ENCODE assay signal across 22 cellular contexts in genomic region chr5:138552700-138553099, GRCh38.
"Had no signal": no experiment of that assay in that cellular context is flagged by ENCODE, and none has a peak within 500 bp of the region (broad histone marks: within the 10 kb centered on the region; RNA-seq: fewer than 3 reads in every experiment).

No MANE protein-coding gene starts in this region.

- H3K9me3 Mint-ChIP-seq: mesothelial cell of epicardium, neural crest cell had no signal

- H3K27me3 Mint-ChIP-seq: activated CD8-positive, alpha-beta memory T cell treated with anti-CD3 and anti-CD28 coated beads, Interleukin-2, amount 10 ng/mL, durations not matched to agents 7 days and 5 days had no signal

- H3K27ac ChIP-seq: gastroesophageal sphincter, heart right ventricle, lower lobe of right lung, tibial nerve, vagina had no signal

- H3K4me3 ChIP-seq: body of pancreas, gastroesophageal sphincter, heart right ventricle, lower lobe of right lung, tibial nerve, vagina had no signal

- ATAC-seq: activated CD4-positive, CD25-positive, alpha-beta regulatory T cell treated with anti-CD3 and anti-CD28 coated beads, Interleukin-2, amount 50 U/mL, for 24 hours; activated CD8-positive, alpha-beta memory T cell treated with anti-CD3 and anti-CD28 coated beads, Interleukin-2, amount 10 ng/mL, durations not matched to agents 7 days and 5 days; body of pancreas; gastroesophageal sphincter; left cardiac atrium; lower lobe of right lung had no signal

- H3K4me1 ChIP-seq: lower lobe of right lung had no signal

- H3K27me3 ChIP-seq: body of pancreas, gastroesophageal sphincter, heart right ventricle, tibial nerve, vagina had no signal

- H3K27ac Mint-ChIP-seq: mesothelial cell of epicardium had no signal

- DNase-seq: activated CD4-positive, alpha-beta T cell treated with anti-CD3 and anti-CD28 coated beads, Interleukin-2, amount 50 U/mL, for 4 hours; activated CD8-positive, alpha-beta memory T cell treated with anti-CD3 and anti-CD28 coated beads, Interleukin-2, amount 10 ng/mL, durations not matched to agents 7 days and 5 days; activated effector memory CD4-positive, alpha-beta T cell treated with Interleukin-2 at 50 U/mL for 16 hours; activated naive CD4-positive, alpha-beta T cell treated with anti-CD3 and anti-CD28 coated beads, Interleukin-2, amount 50 U/mL, for 16 hours; activated T-cell treated with anti-CD3 and anti-CD28 coated beads, Interleukin-2, amount 50 U/mL, for 1 hour; amygdala; body of pancreas; caudate nucleus; erythroblast; heart right ventricle; left cardiac atrium; lower lobe of right lung; stimulated activated CD4-positive, alpha-beta T cell treated with anti-CD3 and anti-CD28 coated beads, Interleukin-12 subunit alpha, Interleukin-12 subunit beta, amount 100 ng/mL, for 4 hours; stimulated activated CD4-positive, alpha-beta T cell treated with anti-CD3 and anti-CD28 coated beads, Interleukin-2, amount 100 ng/mL, for 24 hours; substantia nigra; T-helper 9 cell had no signal

- H3K9me3 ChIP-seq: body of pancreas, gastroesophageal sphincter, heart right ventricle, lower lobe of right lung, tibial nerve, vagina had no signal

- H3K4me3 Mint-ChIP-seq: activated CD8-positive, alpha-beta memory T cell treated with anti-CD3 and anti-CD28 coated beads, Interleukin-2, amount 10 ng/mL, durations not matched to agents 7 days and 5 days; mesothelial cell of epicardium; neural crest cell had no signal
